In genomic region chr12:92473564-92473963, GRCh38 we compare ENCODE assay signal across 23 cellular contexts.
"Had no signal": no experiment of that assay in that cellular context is flagged by ENCODE, and none has a peak within 500 bp of the region (broad histone marks: within the 10 kb centered on the region; RNA-seq: fewer than 3 reads in every experiment).

No MANE protein-coding gene starts in this region.

- FAIRE-seq: endometrium, frontal cortex, kidney, urothelium cell line had no signal

- DNase-seq: activated CD4-positive, alpha-beta T cell treated with anti-CD3 and anti-CD28 coated beads, Interleukin-2, amount 50 U/mL, for 1 hour; activated CD8-positive, alpha-beta memory T cell treated with anti-CD3 and anti-CD28 coated beads, Interleukin-2, amount 50 U/mL, for 4 hours; activated effector memory CD4-positive, alpha-beta T cell treated with Interleukin-2 at 50 U/mL for 16 hours; activated naive CD4-positive, alpha-beta T cell treated with anti-CD3 and anti-CD28 coated beads, Interleukin-2, amount 50 U/mL, for 16 hours; activated T-cell treated with anti-CD3 and anti-CD28 coated beads, Interleukin-2, amount 50 U/mL, for 48 hours; aorta; cortex of kidney; kidney; left lung; mammary epithelial cell; naive thymus-derived CD8-positive, alpha-beta T cell; occipital lobe; stimulated activated CD4-positive, alpha-beta T cell treated with anti-CD3 and anti-CD28 coated beads, Interleukin-12 subunit alpha, Interleukin-12 subunit beta, amount 100 ng/mL, for 4 hours; stimulated activated CD4-positive, alpha-beta T cell treated with anti-CD3 and anti-CD28 coated beads, Interleukin-1b, Interleukin-23, amount 100 ng/mL, for 48 hours; stimulated activated CD8-positive, alpha-beta memory T cell treated with anti-CD3 and anti-CD28 coated beads, Interleukin-4, amount 100 ng/mL, for 48 hours; stimulated activated naive CD8-positive, alpha-beta T cell treated with anti-CD3 and anti-CD28 coated beads, Interleukin-15, Interleukin-2, amounts not matched to agents 100 U/mL and 50 U/mL, for 24 hours; substantia nigra; tibial artery had no signal

- H3K27me3 Mint-ChIP-seq: naive thymus-derived CD8-positive, alpha-beta T cell had no signal

- H3K9me3 ChIP-seq: left lung, prostate gland, right atrium auricular region, tibial artery had no signal

- H3K27ac ChIP-seq: left lung, prostate gland, right atrium auricular region, tibial artery had no signal

- H3K4me3 ChIP-seq: left lung, prostate gland, right atrium auricular region, tibial artery had no signal

- H3K4me3 Mint-ChIP-seq: naive thymus-derived CD8-positive, alpha-beta T cell had no signal

- H3K4me1 ChIP-seq: left lung, prostate gland had no signal

- H3K27me3 ChIP-seq: left lung, right atrium auricular region, tibial artery had no signal

- H3K36me3 ChIP-seq: left lung, prostate gland, right atrium auricular region, tibial artery had no signal
